ENCODE assay signal across 11 cellular contexts in genomic region chr19:48881741-48882657, GRCh38. TPM values are rescaled to one million over a fixed set of nuclear protein-coding genes. Genes with fewer than 3 reads are reported as not detected.
DNase-seq lines count a peak whose midpoint lies in the region; ATAC-seq, FAIRE-seq and TF ChIP-seq lines count a peak whose summit lies in the region.
"Had no signal": no experiment of that assay in that cellular context is flagged by ENCODE, and none has a peak within 500 bp of the region (broad histone marks: within the 10 kb centered on the region; RNA-seq: fewer than 3 reads in every experiment).

No MANE protein-coding gene starts in this region.

- no peak overlapping the region for H3K4me3 ChIP-seq in body of pancreas

- intact Hi-C loops in body of pancreas (cut with DNase I): no loop called here

- H3K36me3 ChIP-seq in body of pancreas (replicated peaks in 1 of 2; ENCODE audit: insufficient read depth in 1 of 2, low read depth in 2 of 2): no peaks in the 10 kb centered on the region

- H3K27ac ChIP-seq in body of pancreas: no peak overlapping the region

- H3K9me3 Mint-ChIP-seq in nephron progenitor cell: peaks cover 22% of the 10 kb centered on the region

- peaks cover 17% of the 10 kb centered on the region for H3K36me3 Mint-ChIP-seq in nephron progenitor cell (ENCODE audit: low read depth)

- H3K27ac Mint-ChIP-seq in nephron progenitor cell: peak overlapping the region; percentile 60
- H3K27ac Mint-ChIP-seq: activated CD4-positive, alpha-beta memory T cell treated with anti-CD3 and anti-CD28 coated beads, Interleukin-2, amount 10 ng/mL, durations not matched to agents 7 days and 5 days had no signal

- H3K4me1 Mint-ChIP-seq in nephron progenitor cell: peaks cover 4% of the 10 kb centered on the region

- H3K27me3 ChIP-seq in body of pancreas: no peaks in the 10 kb centered on the region

- no peak for TF ChIP-seq POLR2A in body of pancreas (IDR thresholded peaks at IDR 0.05)

- no peak for TF ChIP-seq CTCF in body of pancreas (IDR thresholded peaks at IDR 0.05)
- no peak for TF ChIP-seq CTCF in nephron progenitor cell (IDR thresholded peaks at IDR 0.05)
- no peak for TF ChIP-seq CTCF in GM20000 (IDR thresholded peaks at IDR 0.05; ENCODE audit: extremely low read depth, missing control alignments)
- TF ChIP-seq CTCF in D721Med (IDR thresholded peaks at IDR 0.05; ENCODE audit: insufficient read depth, missing control alignments): no peak

- WGBS in body of pancreas, 2 donors: 78% methylated on average over 24 to 30 of the region's 30 CpGs

- peaks cover 13% of the 10 kb centered on the region for H3K27me3 Mint-ChIP-seq in nephron progenitor cell (ENCODE audit: low read depth, poor library complexity)
- H3K27me3 Mint-ChIP-seq: activated CD4-positive, alpha-beta memory T cell treated with anti-CD3 and anti-CD28 coated beads, Interleukin-2, amount 10 ng/mL, durations not matched to agents 7 days and 5 days had no signal

- FAIRE-seq in GM19239 (lab: Jason Lieb, UNC) (no peak), D721Med (lab: Jason Lieb, UNC) (no peak)

- peak; percentile 61 for DNase-seq in DMS53 (lab: John Stamatoyannopoulos, UW)
- no peak for DNase-seq in DMS53 treated with DMSO at 0.1 percent for 48 hours (lab: John Stamatoyannopoulos, UW; ENCODE audit: unreplicated experiment)
- peak; percentile 29 to 40 for DNase-seq in Kasumi-1 (lab: John Stamatoyannopoulos, UW)
- DNase-seq in body of pancreas: no peak
- no peak for DNase-seq in nephron progenitor cell
- no peak for DNase-seq in GM19239 (ENCODE audit: insufficient read length, low spot score)
- DNase-seq in GM20000 (ENCODE audit: low spot score): no peak
- DNase-seq in D721Med (ENCODE audit: insufficient read length, low spot score): no peak
- DNase-seq: 8988T; activated CD4-positive, alpha-beta memory T cell treated with anti-CD3 and anti-CD28 coated beads, Interleukin-2, amount 10 ng/mL, durations not matched to agents 7 days and 5 days; posterior cingulate gyrus had no signal

- H3K9me3 ChIP-seq in body of pancreas: no peaks in the 10 kb centered on the region

- no peaks in the 10 kb centered on the region for H3K4me1 ChIP-seq in body of pancreas

- no peak overlapping the region for H3K4me3 Mint-ChIP-seq in nephron progenitor cell
- H3K4me3 Mint-ChIP-seq: activated CD4-positive, alpha-beta memory T cell treated with anti-CD3 and anti-CD28 coated beads, Interleukin-2, amount 10 ng/mL, durations not matched to agents 7 days and 5 days had no signal

- peak; percentile 55 for ATAC-seq in body of pancreas

RNA-seq across cellular contexts. Expression of gene PPP1R15A, which starts 9.8 kb away (rescaled TPM):
- 10 to 100 TPM; 17.9 to 49.4 TPM for total RNA-seq in body of pancreas

RNA-seq across cellular contexts. Expression of gene PLEKHA4, which starts 13.6 kb away (rescaled TPM):
- 10 to 100 TPM in 1 of 2 donors, 1 to 10 TPM in 1; 6.5 to 21.1 TPM for total RNA-seq in body of pancreas

RNA-seq across cellular contexts. Expression of gene TULP2, which starts 16.5 kb away (rescaled TPM):
- total RNA-seq in body of pancreas: not detected

RNA-seq across cellular contexts. Expression of gene NUCB1, which starts 18.1 kb away (rescaled TPM):
- total RNA-seq in body of pancreas: 100 to 1,000 TPM; 129 to 170 TPM

RNA-seq across cellular contexts. Expression of gene HSD17B14, which starts 45.7 kb away (rescaled TPM):
- 1 to 10 TPM; 2.1 to 3.3 TPM for total RNA-seq in body of pancreas

Comparison
In these comparisons a context has a peak if more than half of its experiments do, and no peak if none do; other contexts are left out.
1. DNase-seq: peak in DMS53 (single experiment) and Kasumi-1 (2 of 2); none in DMS53 treated with DMSO at 0.1 percent for 48 hours (single experiment), body of pancreas (0 of 4), nephron progenitor cell (single experiment), GM19239 (single experiment), GM20000 (single experiment) and D721Med (single experiment).